11 cellular contexts compared by ENCODE assay signal in genomic region chr9:88949425-88949824, GRCh38. TPM values are rescaled to one million over a fixed set of nuclear protein-coding genes. Genes with fewer than 3 reads are reported as not detected.
DNase-seq lines count a peak whose midpoint lies in the region; ATAC-seq and TF ChIP-seq lines count a peak whose summit lies in the region.
"Had no signal": no experiment of that assay in that cellular context is flagged by ENCODE, and none has a peak within 500 bp of the region (broad histone marks: within the 10 kb centered on the region; RNA-seq: fewer than 3 reads in every experiment).

No MANE protein-coding gene starts in this region.

- no peaks in the 10 kb centered on the region for H3K36me3 Mint-ChIP-seq in nephron (ENCODE audit: low read depth)
- H3K36me3 Mint-ChIP-seq: CD4-positive, alpha-beta memory T cell had no signal

- H3K4me3 ChIP-seq in esophagus muscularis mucosa = no peak overlapping the region

- H3K27ac ChIP-seq in esophagus muscularis mucosa (replicated peaks in 1 of 4) = peak overlapping the region; percentile 69 to 92 (median 80)

- H3K4me1 Mint-ChIP-seq in nephron = peaks cover 53% of the 10 kb centered on the region

- no peaks in the 10 kb centered on the region for H3K36me3 ChIP-seq in esophagus muscularis mucosa

- no peaks in the 10 kb centered on the region for H3K9me3 Mint-ChIP-seq in nephron

- ATAC-seq in HG02571 (IDR thresholded peaks at IDR 0.05; ENCODE audit: unreplicated experiment) = no peak

- TF ChIP-seq EP300 in esophagus muscularis mucosa (IDR thresholded peaks at IDR 0.05) = peak; percentile 64

- TF ChIP-seq CTCF in esophagus muscularis mucosa (IDR thresholded peaks at IDR 0.05) = no peak
- no peak for TF ChIP-seq CTCF in nephron (IDR thresholded peaks at IDR 0.05; ENCODE audit: unreplicated experiment in 3 of 3)
- TF ChIP-seq CTCF in GM10266 (IDR thresholded peaks at IDR 0.05; ENCODE audit: control insufficient read depth, insufficient read depth, low read depth, missing control alignments) = no peak

- H3K27ac Mint-ChIP-seq in nephron = peak overlapping the region; percentile 68 to 92 (median 86)
- H3K27ac Mint-ChIP-seq: CD4-positive, alpha-beta memory T cell had no signal

- no peaks in the 10 kb centered on the region for H3K27me3 ChIP-seq in esophagus muscularis mucosa

- H3K4me3 Mint-ChIP-seq in nephron = peak overlapping the region in 2 of 3 experiments; percentile 14 to 15
- H3K4me3 Mint-ChIP-seq: CD4-positive, alpha-beta memory T cell had no signal

- in situ Hi-C loops in ACHN (cut with HindIII; ENCODE audit: low pct_ligation_motif_present, low pct_unique_long_range_greater_than_20kb, low sequenced_read_pairs) = no loop called here

- peaks cover 38 to 75% (median 67%) of the 10 kb centered on the region in 4 donors for H3K4me1 ChIP-seq in esophagus muscularis mucosa

- H3K9me3 ChIP-seq in esophagus muscularis mucosa = no peaks in the 10 kb centered on the region

- peak; percentile 51 for DNase-seq in COR-L47 (lab: John Stamatoyannopoulos, UW)
- DNase-seq in NCI-H2171 treated with DMSO at 0.1 percent for 48 hours (lab: John Stamatoyannopoulos, UW) = peak; percentile 62
- peak; percentile 92 for DNase-seq in esophagus muscularis mucosa (ENCODE audit: extremely low spot score)
- no peak for DNase-seq in GM10266 (ENCODE audit: extremely low spot score)
- no peak for DNase-seq in ACHN
- DNase-seq in foreskin melanocyte = no peak
- DNase-seq: CD4-positive, alpha-beta memory T cell; SHP77 treated with DMSO at 0.1 percent for 48 hours; stimulated activated CD4-positive, alpha-beta T cell treated with anti-CD3 and anti-CD28 coated beads, Interleukin-4, amount 100 ng/mL, for 1 hour had no signal

- 14% methylated on average over 9 of the region's 9 CpGs for WGBS in esophagus muscularis mucosa

- no peak for TF ChIP-seq POLR2A in esophagus muscularis mucosa (IDR thresholded peaks at IDR 0.05; ENCODE audit: low read depth)

- intact Hi-C loops in esophagus muscularis mucosa (cut with DNase I) = loop anchor here (5.0 kb wide), 1 partner anchor 38 kb away; no protein-coding TSS in a partner anchor

- peaks cover 20% of the 10 kb centered on the region for H3K27me3 Mint-ChIP-seq in nephron (ENCODE audit: low read depth)

RNA-seq across cellular contexts. Expression of gene S1PR3, which starts 41.8 kb away (rescaled TPM):
- total RNA-seq in esophagus muscularis mucosa = 100 to 1,000 TPM; 184 to 340 (median 223) TPM
- total RNA-seq: CD4-positive, alpha-beta memory T cell had no signal

Comparison
In these comparisons a context has a peak if more than half of its experiments do, and no peak if none do; other contexts are left out.
1. DNase-seq: peak in COR-L47 (single experiment), NCI-H2171 treated with DMSO at 0.1 percent for 48 hours (single experiment) and esophagus muscularis mucosa (single experiment); none in GM10266 (single experiment), ACHN (single experiment) and foreskin melanocyte (single experiment).